Comparison of ENCODE assay signal across 8 cellular contexts in genomic region chr10:21526952-21527633, GRCh38. TPM values are rescaled to one million over a fixed set of nuclear protein-coding genes. Genes with fewer than 3 reads are reported as not detected.
DNase-seq lines count a peak whose midpoint lies in the region; ATAC-seq and TF ChIP-seq lines count a peak whose summit lies in the region.

No MANE protein-coding gene starts in this region.

- H3K27me3 ChIP-seq in A673 (replicated peaks; ENCODE audit: insufficient read depth, low read depth, low read length, poor library complexity) (no peaks in the 10 kb centered on the region), esophagus squamous epithelium (no peaks in the 10 kb centered on the region), muscle layer of duodenum (ENCODE audit: low read depth, low read length) (no peaks in the 10 kb centered on the region)

- 0% methylated on average over 18 to 31 of the region's 67 CpGs for WGBS in esophagus squamous epithelium, 2 donors

- peaks cover 34% of the 10 kb centered on the region for H3K4me1 Mint-ChIP-seq in activated T-cell treated with anti-CD3 and anti-CD28 coated beads, Interleukin-2, amount 50 U/mL, for 4 hours (ENCODE audit: low read depth)

- H3K4me3 Mint-ChIP-seq in activated T-cell treated with anti-CD3 and anti-CD28 coated beads, Interleukin-2, amount 50 U/mL, for 4 hours = peak overlapping the region; percentile 89

- TF ChIP-seq POLR2A in esophagus squamous epithelium (IDR thresholded peaks at IDR 0.05) = peak in 1 of 4 donors; percentile 13

- peaks cover 25% of the 10 kb centered on the region for H3K27me3 Mint-ChIP-seq in activated T-cell treated with anti-CD3 and anti-CD28 coated beads, Interleukin-2, amount 50 U/mL, for 4 hours (ENCODE audit: low read depth)

- TF ChIP-seq CTCF in A673 (conservative IDR thresholded peaks at IDR 0.05; ENCODE audit: low read depth, low read length) (no peak), esophagus squamous epithelium (IDR thresholded peaks at IDR 0.05) (no peak)

- H3K27ac ChIP-seq in A673 (ENCODE audit: low read depth, low read length, poor library complexity, severe bottlenecking) (peak overlapping the region; percentile 99), esophagus squamous epithelium (peak overlapping the region; percentile 97 to 100 (median 100)), muscle layer of duodenum (ENCODE audit: low read length) (peak overlapping the region; percentile 95), temporal lobe (ENCODE audit: low read depth, low read length) (peak overlapping the region; percentile 85)

- BruUV-seq in A673 (replicated peaks; lab: Mats Ljungman, UMichigan) = no TSS peak

- ATAC-seq in GM18498 (IDR thresholded peaks at IDR 0.05; ENCODE audit: unreplicated experiment) (peak; percentile 37), HG03039 (IDR thresholded peaks at IDR 0.05; ENCODE audit: unreplicated experiment) (no peak)
- ATAC-seq in activated T-cell treated with anti-CD3 and anti-CD28 coated beads, Interleukin-2, amount 50 U/mL, for 4 hours = peak; percentile 27 to 29

- H3K9me3 Mint-ChIP-seq in activated T-cell treated with anti-CD3 and anti-CD28 coated beads, Interleukin-2, amount 50 U/mL, for 4 hours = no peaks in the 10 kb centered on the region

- H3K36me3 ChIP-seq in A673 (ENCODE audit: insufficient read depth, low read length, poor library complexity, severe bottlenecking) = no peaks in the 10 kb centered on the region
- H3K36me3 ChIP-seq in esophagus squamous epithelium = no peaks in the 10 kb centered on the region
- H3K36me3 ChIP-seq in muscle layer of duodenum (ENCODE audit: control insufficient read depth in 1 of 2, insufficient read depth in 2 of 2, low read length in 2 of 2) = peaks cover 0 to 3% of the 10 kb centered on the region in 2 donors

- intact Hi-C loops in A673 (cut with micrococcal nuclease; ENCODE audit: unreplicated experiment) = loop anchor here (5.0 kb wide), 1 partner anchor 200 kb away; no protein-coding TSS in a partner anchor
- intact Hi-C loops in esophagus squamous epithelium (cut with DNase I) = no loop called here

- no peaks in the 10 kb centered on the region for H3K9me3 ChIP-seq in A673 (ENCODE audit: low read depth, low read length, poor library complexity, severe bottlenecking)
- no peaks in the 10 kb centered on the region for H3K9me3 ChIP-seq in esophagus squamous epithelium
- H3K9me3 ChIP-seq in muscle layer of duodenum (ENCODE audit: control insufficient read depth in 1 of 2, low read length in 2 of 2) = no peaks in the 10 kb centered on the region

- H3K4me1 ChIP-seq in A673 (ENCODE audit: insufficient read depth, low read length, poor library complexity, severe bottlenecking) (peaks cover 50% of the 10 kb centered on the region), esophagus squamous epithelium (peaks cover 5 to 73% (median 9%) of the 10 kb centered on the region in 3 donors), muscle layer of duodenum (ENCODE audit: control insufficient read depth in 1 of 2, insufficient read depth in 2 of 2, low read length in 2 of 2) (peaks cover 7 to 26% of the 10 kb centered on the region in 2 donors)

- DNase-seq in A673 (ENCODE audit: low spot score) (peak; percentile 81), NCI-H146 treated with DMSO at 0.1 percent for 48 hours (lab: John Stamatoyannopoulos, UW; ENCODE audit: unreplicated experiment) (peak; percentile 79), esophagus squamous epithelium (lab: John Stamatoyannopoulos, UW) (no peak)
- DNase-seq in activated T-cell treated with anti-CD3 and anti-CD28 coated beads, Interleukin-2, amount 50 U/mL, for 4 hours = peak; percentile 24

- POLR2A ChIA-PET in A673 (lab: Charles Lee; ENCODE audit: low non-redundant PET) = interaction anchor here (0.7 kb wide), 1 partner anchor 10 kb away, joined by 6 read pairs; no protein-coding TSS in a partner anchor

- H3K4me3 ChIP-seq in A673 (ENCODE audit: low read depth, low read length, poor library complexity, severe bottlenecking) = peak overlapping the region; percentile 63
- H3K4me3 ChIP-seq in esophagus squamous epithelium = peak overlapping the region; percentile 64 to 85 (median 80)
- H3K4me3 ChIP-seq in muscle layer of duodenum (ENCODE audit: low read depth in 1 of 2, low read length in 2 of 2) = peak overlapping the region; percentile 68 to 85

- no peaks in the 10 kb centered on the region for H3K36me3 Mint-ChIP-seq in activated T-cell treated with anti-CD3 and anti-CD28 coated beads, Interleukin-2, amount 50 U/mL, for 4 hours (ENCODE audit: insufficient read depth)

- CTCF ChIA-PET in A673 (lab: Charles Lee) = interaction anchor here (0.7 kb wide), 1 partner anchor 197 kb away, joined by 11 read pairs; no protein-coding TSS in a partner anchor

RNA-seq across cellular contexts. Expression of gene SKIDA1, which starts 1.6 kb away (rescaled TPM):
- 4.4 and 4.9 TPM in 2 replicates for total RNA-seq in A673 (2021)
- not detected for total RNA-seq in activated T-cell treated with anti-CD3 and anti-CD28 coated beads, Interleukin-2, amount 50 U/mL, for 4 hours
- total RNA-seq in esophagus squamous epithelium = under 1 TPM in 3 of 4 donors, not detected in 1; 0.53 to 0.57 (median 0.57) TPM
- total RNA-seq in temporal lobe = 6.9 TPM

RNA-seq across cellular contexts. Expression of gene MLLT10, which starts 6.9 kb away (rescaled TPM):
- 58.4 and 60.0 TPM in 2 replicates for total RNA-seq in A673 (2021)
- 10 to 100 TPM; 28.6 to 30.6 (median 29.4) TPM for total RNA-seq in activated T-cell treated with anti-CD3 and anti-CD28 coated beads, Interleukin-2, amount 50 U/mL, for 4 hours
- 10 to 100 TPM; 22.7 to 49.6 (median 32.4) TPM for total RNA-seq in esophagus squamous epithelium
- total RNA-seq in temporal lobe = 65.4 TPM
